In the genomic region with DNA sequence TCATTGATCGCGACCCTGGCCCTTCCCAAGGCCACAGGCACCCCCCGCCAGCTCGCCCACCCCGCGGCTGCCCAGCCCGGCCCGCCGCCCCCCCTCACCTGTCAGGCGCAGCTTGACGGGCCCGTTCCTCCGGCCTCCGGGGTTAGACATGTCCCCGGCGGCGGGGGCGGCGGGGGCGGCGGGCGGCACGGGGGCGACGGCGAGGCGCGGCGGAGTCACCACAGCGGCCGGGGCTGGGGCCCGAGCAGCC, we compare ENCODE assay signal across 8 cellular contexts. TPM values are rescaled to one million over a fixed set of nuclear protein-coding genes. Genes with fewer than 3 reads are reported as not detected.
DNase-seq lines count a peak whose midpoint lies in the region; ATAC-seq and TF ChIP-seq lines count a peak whose summit lies in the region.

No MANE protein-coding gene starts in this region.

- no peak for TF ChIP-seq POLR2A in suprapubic skin (IDR thresholded peaks at IDR 0.05)

- 2% methylated on average over 12 of the region's 32 CpGs for WGBS in suprapubic skin

- DNase-seq in amygdala (lab: John Stamatoyannopoulos, UW) (peak in 31 of 56 donors; percentile 15 to 70 (median 48)), kidney epithelial cell (ENCODE audit: low read depth) (no peak), suprapubic skin (ENCODE audit: low spot score in 2 of 2) (peak in 1 of 2 donors; percentile 76), middle frontal gyrus (ENCODE audit: extremely low spot score, low spot score) (no peak), NCI-H2171 treated with DMSO at 0.1 percent for 48 hours (lab: John Stamatoyannopoulos, UW) (no peak), COLO829 (ENCODE audit: low spot score) (no peak)

- H3K4me3 ChIP-seq in kidney epithelial cell (ENCODE audit: low read depth, low read length) (peak overlapping the region; percentile 85), suprapubic skin (peak overlapping the region; percentile 88)

- no peaks in the 10 kb centered on the region for H3K9me3 ChIP-seq in suprapubic skin

- TF ChIP-seq CTCF in kidney epithelial cell (IDR thresholded peaks at IDR 0.05; ENCODE audit: insufficient read depth, low read length, poor library complexity, severe bottlenecking) (no peak), suprapubic skin (IDR thresholded peaks at IDR 0.05) (no peak)

- H3K36me3 ChIP-seq in kidney epithelial cell (ENCODE audit: control insufficient read depth, insufficient read depth, low read length), result no peaks in the 10 kb centered on the region
- H3K36me3 ChIP-seq in suprapubic skin, result no peaks in the 10 kb centered on the region

- no peak for TF ChIP-seq EP300 in suprapubic skin (IDR thresholded peaks at IDR 0.05)

- peaks cover 32% of the 10 kb centered on the region for H3K4me1 ChIP-seq in suprapubic skin

- peak overlapping the region; percentile 98 for H3K27ac ChIP-seq in suprapubic skin

- ATAC-seq in GM18861 (IDR thresholded peaks at IDR 0.05; ENCODE audit: unreplicated experiment) (peak; percentile 26), HG03159 (IDR thresholded peaks at IDR 0.05; ENCODE audit: unreplicated experiment) (peak; percentile 33)

- H3K27me3 ChIP-seq in kidney epithelial cell (ENCODE audit: control insufficient read depth, insufficient read depth, low read length) (no peaks in the 10 kb centered on the region), suprapubic skin (no peaks in the 10 kb centered on the region)

RNA-seq across cellular contexts. Expression of gene SMURF2, which starts 0.5 kb away (rescaled TPM):
- total RNA-seq in kidney epithelial cell (42.8 and 45.6 TPM in 2 replicates), suprapubic skin (10 to 100 TPM; 19.4 to 28.6 (median 25.2) TPM)

Comparison
In these comparisons a context has a peak if more than half of its experiments do, and no peak if none do; other contexts are left out.
1. DNase-seq: peak in amygdala (31 of 56); none in kidney epithelial cell (single experiment), middle frontal gyrus (single experiment), NCI-H2171 treated with DMSO at 0.1 percent for 48 hours (single experiment) and COLO829 (single experiment).